ENCODE assay signal across 22 cellular contexts in the genomic region with DNA sequence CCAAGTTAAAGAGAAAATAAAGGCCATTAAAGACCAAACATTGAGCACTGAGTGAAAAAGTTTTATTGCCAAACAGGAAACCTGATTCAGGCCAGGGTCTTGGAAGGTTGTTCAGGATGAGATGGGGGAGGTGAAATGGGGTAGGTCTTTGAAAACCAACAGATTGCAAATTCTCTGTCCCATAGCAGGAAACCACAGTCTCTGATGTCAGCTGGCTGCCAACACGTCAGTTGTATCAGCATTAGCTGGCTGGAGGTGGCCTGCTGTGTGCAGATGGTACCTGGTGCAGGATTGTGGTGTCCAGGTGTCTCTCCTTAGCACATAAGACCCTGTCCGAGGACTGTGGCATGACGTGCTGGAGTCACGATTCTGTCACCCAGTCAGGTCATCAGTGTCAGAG.
DNase-seq lines count a peak whose midpoint lies in the region; FAIRE-seq and TF ChIP-seq lines count a peak whose summit lies in the region.
"Had no signal": no experiment of that assay in that cellular context is flagged by ENCODE, and none has a peak within 500 bp of the region (broad histone marks: within the 10 kb centered on the region; RNA-seq: fewer than 3 reads in every experiment).

No MANE protein-coding gene starts in this region.

- H4K20me1 ChIP-seq in DOHH2 (ENCODE audit: control insufficient read depth, insufficient read depth, low read depth, low read length), result no peaks in the 10 kb centered on the region

- H3K4me1 ChIP-seq in DOHH2 (ENCODE audit: control insufficient read depth, low read length) (peaks cover 78% of the 10 kb centered on the region), small intestine (ENCODE audit: control insufficient read depth in 2 of 2, insufficient read depth in 1 of 2, low read depth in 1 of 2, low read length in 1 of 2) (no peaks in the 10 kb centered on the region)
- H3K4me1 ChIP-seq: Caco-2, left lung, stomach, tibial artery had no signal

- H3K9me3 ChIP-seq in DOHH2 (ENCODE audit: control insufficient read depth, insufficient read depth, low read length) (peaks cover 20% of the 10 kb centered on the region), KOPT-K1 (ENCODE audit: insufficient read depth, low read length, poor library complexity, severe bottlenecking) (peaks cover 31% of the 10 kb centered on the region), small intestine (ENCODE audit: control insufficient read depth, low read depth) (no peaks in the 10 kb centered on the region)

- H3K36me3 ChIP-seq in DOHH2 (ENCODE audit: control insufficient read depth, low read length) (peaks cover 17% of the 10 kb centered on the region), KOPT-K1 (ENCODE audit: insufficient read depth, low read length) (no peaks in the 10 kb centered on the region), small intestine (ENCODE audit: control insufficient read depth in 2 of 2, insufficient read depth in 2 of 2, low read length in 2 of 2) (no peaks in the 10 kb centered on the region)
- H3K36me3 ChIP-seq: left lung, stomach, tibial artery had no signal

- WGBS in small intestine, 3 donors, result 75 to 89% (median 83%) methylated on average over 4 of the region's 4 CpGs

- DNase-seq in RPMI8226 (peak; percentile 70), fibroblast of pulmonary artery (ENCODE audit: low read depth) (peak; percentile 47), RKO (ENCODE audit: low spot score) (no peak), NCI-H69 (lab: John Stamatoyannopoulos, UW) (no peak), small intestine (no peak), HFFc6 (no peak)
- DNase-seq: ACHN; activated CD4-positive, alpha-beta T cell treated with anti-CD3 and anti-CD28 coated beads for 48 hours; activated gamma-delta T cell treated with Interleukin-2 at 50 U/mL for 16 hours; activated T-cell treated with anti-CD3 and anti-CD28 coated beads, Interleukin-2, amount 50 U/mL, for 1 hour; Caco-2; GF-D8; left lung; NCI-H1417; NCI-H345; NCI-H748 treated with DMSO at 0.1 percent for 48 hours; nucleus accumbens; stomach; tibial artery had no signal

- no peaks in the 10 kb centered on the region for H3F3A ChIP-seq in DOHH2 (ENCODE audit: control insufficient read depth, insufficient read depth)

- H3K4me1 Mint-ChIP-seq in HFFc6 (ENCODE audit: low read depth), result peaks cover 7% of the 10 kb centered on the region

- no peak for FAIRE-seq in small intestine (lab: Jason Lieb, UNC)
- FAIRE-seq: islet of Langerhans had no signal

- TF ChIP-seq CTCF in DOHH2 (IDR thresholded peaks at IDR 0.05; ENCODE audit: low read depth, low read length, poor library complexity, severe bottlenecking), result no peak
- no peak for TF ChIP-seq CTCF in fibroblast of pulmonary artery (IDR thresholded peaks at IDR 0.05; ENCODE audit: low read length, missing control alignments)
- no peak for TF ChIP-seq CTCF in HFFc6 (IDR thresholded peaks at IDR 0.05)

- H3K27me3 ChIP-seq in DOHH2 (ENCODE audit: control insufficient read depth, low read length) (no peaks in the 10 kb centered on the region), small intestine (ENCODE audit: control insufficient read depth in 2 of 2, insufficient read depth in 2 of 2, low read length in 2 of 2) (no peaks in the 10 kb centered on the region)
- H3K27me3 ChIP-seq: left lung, stomach had no signal

- no peak overlapping the region for H3K27ac Mint-ChIP-seq in HFFc6

- peak overlapping the region; percentile 49 for H3K27ac ChIP-seq in DOHH2 (ENCODE audit: low read depth, low read length)
- peak overlapping the region; percentile 8 for H3K27ac ChIP-seq in KOPT-K1 (ENCODE audit: low read depth, low read length, poor library complexity, severe bottlenecking)
- no peak overlapping the region for H3K27ac ChIP-seq in small intestine (ENCODE audit: low read depth in 1 of 2, low read length in 1 of 2)
- H3K27ac ChIP-seq: left lung, stomach, tibial artery had no signal

- peaks cover 15% of the 10 kb centered on the region for H3K9me3 Mint-ChIP-seq in HFFc6

- peaks cover 24% of the 10 kb centered on the region for H3K27me3 Mint-ChIP-seq in HFFc6 (ENCODE audit: insufficient read depth)

- H3K9me2 ChIP-seq in DOHH2 (replicated peaks; ENCODE audit: control insufficient read depth, low read length), result no peaks in the 10 kb centered on the region

- H3K4me3 Mint-ChIP-seq in HFFc6, result no peak overlapping the region

- H3K4me3 ChIP-seq in DOHH2 (ENCODE audit: low read length) (peak overlapping the region; percentile 33), fibroblast of pulmonary artery (replicated peaks; ENCODE audit: low read depth, low read length) (no peak overlapping the region), small intestine (ENCODE audit: low read depth in 1 of 2, low read length in 2 of 2) (no peak overlapping the region)
- H3K4me3 ChIP-seq: left lung, stomach, tibial artery had no signal

- no peaks in the 10 kb centered on the region for H3K79me2 ChIP-seq in DOHH2 (ENCODE audit: control insufficient read depth, low read length)

- peaks cover 4% of the 10 kb centered on the region; the same call in 1 of the 2 replicates for H3K36me3 Mint-ChIP-seq in HFFc6 (ENCODE audit: low read depth)

- H3K4me2 ChIP-seq in DOHH2 (ENCODE audit: low read length), result peak overlapping the region; percentile 41

Comparison
In these comparisons a context has a peak if more than half of its experiments do, and no peak if none do; other contexts are left out.
1. H3K27ac ChIP-seq: peak in DOHH2 (single experiment) and KOPT-K1 (single experiment); none in small intestine (0 of 2).
2. DNase-seq: peak in RPMI8226 (single experiment) and fibroblast of pulmonary artery (single experiment); none in RKO (single experiment), NCI-H69 (single experiment), small intestine (single experiment) and HFFc6 (single experiment).